In genomic region chr12:60059180-60059579, GRCh38 we compare ENCODE assay signal across 21 cellular contexts.
DNase-seq lines count a peak whose midpoint lies in the region; ATAC-seq and TF ChIP-seq lines count a peak whose summit lies in the region.
"Had no signal": no experiment of that assay in that cellular context is flagged by ENCODE, and none has a peak within 500 bp of the region (broad histone marks: within the 10 kb centered on the region; RNA-seq: fewer than 3 reads in every experiment).

No MANE protein-coding gene starts in this region.

- no peaks in the 10 kb centered on the region for H3K79me2 ChIP-seq in GM23338 (replicated peaks; ENCODE audit: insufficient read depth)

- peak overlapping the region; percentile 63; the same call in 1 of the 2 replicates for H3K27ac Mint-ChIP-seq in GM23338
- H3K27ac Mint-ChIP-seq: CD4-positive, alpha-beta T cell had no signal

- H4K8ac ChIP-seq in IMR-90 (ENCODE audit: low read depth in 2 of 2, low read length in 2 of 2), result no peak overlapping the region

- H2AK9ac ChIP-seq in IMR-90 (replicated peaks; ENCODE audit: low read depth, low read length, poor library complexity), result no peak overlapping the region

- H3K14ac ChIP-seq in IMR-90 (replicated peaks; ENCODE audit: low read depth, low read length), result no peak overlapping the region

- intact Hi-C loops in IMR-90 (cut with micrococcal nuclease), result no loop called here

- H3K27me3 Mint-ChIP-seq in GM23338 (ENCODE audit: insufficient read depth, low read depth, poor library complexity), result no peaks in the 10 kb centered on the region
- H3K27me3 Mint-ChIP-seq: CD4-positive, alpha-beta T cell had no signal

- H3K4me3 Mint-ChIP-seq in GM23338, result no peak overlapping the region
- H3K4me3 Mint-ChIP-seq: CD4-positive, alpha-beta T cell had no signal

- H4K20me1 ChIP-seq in GM23338 (replicated peaks; ENCODE audit: insufficient read depth), result no peaks in the 10 kb centered on the region
- H4K20me1 ChIP-seq in IMR-90 (ENCODE audit: insufficient read depth, low read length), result no peaks in the 10 kb centered on the region
- H4K20me1 ChIP-seq: BLaER1 had no signal

- no peak overlapping the region for H2BK15ac ChIP-seq in IMR-90 (ENCODE audit: low read depth, low read length)

- H2BK120ac ChIP-seq in IMR-90 (ENCODE audit: low read depth, low read length), result no peak overlapping the region

- H3K9me3 ChIP-seq in IMR-90 (ENCODE audit: control insufficient read depth, insufficient read depth, low read length), result no peaks in the 10 kb centered on the region
- H3K9me3 ChIP-seq: BLaER1 had no signal

- no peak for TF ChIP-seq RAD21 in IMR-90 (IDR thresholded peaks at IDR 0.05; ENCODE audit: low read length)

- TF ChIP-seq CTCF in GM23338 (conservative IDR thresholded peaks at IDR 0.05; ENCODE audit: low read depth in 2 of 2) (no peak), IMR-90 (conservative IDR thresholded peaks at IDR 0.05; ENCODE audit: low read depth, low read length) (no peak), fibroblast of mammary gland (conservative IDR thresholded peaks at IDR 0.05; ENCODE audit: control insufficient read depth, insufficient read depth, low read depth, low read length) (no peak)

- H3K56ac ChIP-seq in IMR-90 (ENCODE audit: extremely low read depth, insufficient read depth, low read length), result no peak overlapping the region

- H3K4me1 Mint-ChIP-seq in GM23338, result peaks cover 4% of the 10 kb centered on the region; the same call in 2 of the 3 replicates

- no peak overlapping the region for H3K9ac ChIP-seq in IMR-90 (ENCODE audit: low read depth, low read length)
- H3K9ac ChIP-seq: BLaER1 had no signal

- no peaks in the 10 kb centered on the region for H3K36me3 Mint-ChIP-seq in GM23338 (ENCODE audit: low read depth)

- CTCF ChIA-PET in IMR-90 (lab: Yijun Ruan, JAX), result no interaction called here

- H3K4me1 ChIP-seq in GM23338 (ENCODE audit: insufficient read depth), result no peaks in the 10 kb centered on the region
- H3K4me1 ChIP-seq in IMR-90 (ENCODE audit: control insufficient read depth, insufficient read depth, low read length), result no peaks in the 10 kb centered on the region
- H3K4me1 ChIP-seq: BLaER1 had no signal

- in situ Hi-C loops in IMR-90 (cut with MboI; ENCODE audit: low sequenced_read_pairs), result no loop called here

- H2AFZ ChIP-seq in GM23338 (no peak overlapping the region), IMR-90 (replicated peaks; ENCODE audit: low read length, poor library complexity) (no peak overlapping the region)

- H3F3A ChIP-seq in GM23338 (replicated peaks; ENCODE audit: low read depth), result no peaks in the 10 kb centered on the region

- H3K36me3 ChIP-seq in GM23338 (ENCODE audit: insufficient read depth) (no peaks in the 10 kb centered on the region), IMR-90 (ENCODE audit: control insufficient read depth, insufficient read depth, low read length) (no peaks in the 10 kb centered on the region)
- H3K36me3 ChIP-seq: BLaER1 had no signal

- H3K4me3 ChIP-seq in GM23338, result no peak overlapping the region
- H3K4me3 ChIP-seq in IMR-90 (ENCODE audit: insufficient read depth, low read depth, low read length), result no peak overlapping the region
- H3K4me3 ChIP-seq in fibroblast of mammary gland (ENCODE audit: control insufficient read depth, low read depth, low read length), result no peak overlapping the region
- H3K4me3 ChIP-seq: BLaER1 had no signal

- no peak overlapping the region for H3K23ac ChIP-seq in IMR-90 (ENCODE audit: low read depth, low read length)

- dilution Hi-C loops in IMR-90 (cut with HindIII; ENCODE audit: low sequenced_read_pairs, unreplicated experiment), result no loop called here

- H3K27me3 ChIP-seq in GM23338 (ENCODE audit: insufficient read depth), result no peaks in the 10 kb centered on the region
- H3K27me3 ChIP-seq in IMR-90 (ENCODE audit: control insufficient read depth, insufficient read depth, low read length), result no peaks in the 10 kb centered on the region
- H3K27me3 ChIP-seq: BLaER1 had no signal

- no peak overlapping the region for H3K4me2 ChIP-seq in GM23338
- no peak overlapping the region for H3K4me2 ChIP-seq in IMR-90 (ENCODE audit: low read depth, low read length)
- H3K4me2 ChIP-seq: BLaER1 had no signal

- no peaks in the 10 kb centered on the region for H3K79me1 ChIP-seq in IMR-90 (ENCODE audit: low read depth in 1 of 2, low read length in 2 of 2)

- H3K9me2 ChIP-seq in GM23338 (ENCODE audit: insufficient read depth), result peaks cover 5% of the 10 kb centered on the region; the same call in 1 of the 2 replicates

- H3K27ac ChIP-seq in GM23338 (ENCODE audit: low read depth) (no peak overlapping the region), IMR-90 (ENCODE audit: insufficient read depth, low read length) (no peak overlapping the region)
- H3K27ac ChIP-seq: BLaER1 had no signal

- H2BK20ac ChIP-seq in IMR-90 (ENCODE audit: low read depth, low read length), result no peak overlapping the region

- BruUV-seq in IMR-90 (replicated peaks; lab: Mats Ljungman, UMichigan), result no TSS peak

- DNase-seq in GM23338 (ENCODE audit: low spot score) (peak; percentile 5), IMR-90 (peak; percentile 6), fibroblast of mammary gland (ENCODE audit: low read depth) (peak; percentile 6), kidney tubule cell (ENCODE audit: low spot score) (peak; percentile 2), NCI-H1092 (lab: John Stamatoyannopoulos, UW) (no peak), superior temporal gyrus (ENCODE audit: extremely low spot score) (no peak), activated gamma-delta T cell (lab: John Stamatoyannopoulos, UW) (no peak), NCI-H1092 treated with DMSO at 0.1 percent for 48 hours (lab: John Stamatoyannopoulos, UW) (no peak)
- DNase-seq: CD4-positive, alpha-beta T cell; COR-L47; DND-41; Kasumi-1; NCI-H1105; NCI-H146; NCI-H2029 treated with DMSO at 0.1 percent for 48 hours; NCI-H226; NCI-H510A treated with DMSO at 0.1 percent for 48 hours; NCI-H748 treated with DMSO at 0.1 percent for 48 hours; NK-92 treated with Interleukin-12 subunit alpha and Interleukin-12 subunit beta, amount 100 ng/mL, for 24 hours had no signal

- ATAC-seq in GM23338 (peak; percentile 63), IMR-90 (ENCODE audit: low read depth) (no peak)
- ATAC-seq: Panc1 had no signal

- no peaks in the 10 kb centered on the region for H3K9me3 Mint-ChIP-seq in GM23338
- H3K9me3 Mint-ChIP-seq: CD4-positive, alpha-beta T cell had no signal

- POLR2A ChIA-PET in IMR-90 (lab: Charles Lee; ENCODE audit: unreplicated experiment), result no interaction called here

- H4K91ac ChIP-seq in IMR-90 (ENCODE audit: insufficient read depth, low read depth, low read length), result no peak overlapping the region

- H3K4ac ChIP-seq in IMR-90 (ENCODE audit: low read depth, low read length), result no peak overlapping the region

- H3K9me1 ChIP-seq in IMR-90 (ENCODE audit: insufficient read depth, low read length), result no peaks in the 10 kb centered on the region

- no peak for TF ChIP-seq POLR2A in IMR-90 (IDR thresholded peaks at IDR 0.05; ENCODE audit: low read depth, low read length)

- H4K5ac ChIP-seq in IMR-90 (ENCODE audit: low read depth, low read length), result no peak overlapping the region

- no peak overlapping the region for H2BK5ac ChIP-seq in IMR-90 (ENCODE audit: low read depth, low read length, poor library complexity, severe bottlenecking)

- no peak overlapping the region for H2AK5ac ChIP-seq in IMR-90 (ENCODE audit: low read depth, low read length)

- H3K18ac ChIP-seq in IMR-90 (ENCODE audit: low read depth, low read length), result no peak overlapping the region

TF ChIP-seq in GM23338, 12 proteins besides CTCF, POLR2A, EP300 and RAD21 (continues in another document):
- no peak for TF ChIP-seq JUNB (IDR thresholded peaks at IDR 0.05; ENCODE audit: unreplicated experiment)
- TF ChIP-seq NANOG (IDR thresholded peaks at IDR 0.05; ENCODE audit: borderline replicate concordance), result no peak

TF ChIP-seq in IMR-90, 13 proteins besides CTCF, POLR2A, EP300 and RAD21:
- no peak for TF ChIP-seq CEBPB (IDR thresholded peaks at IDR 0.05; ENCODE audit: low read depth, low read length)
- no peak for TF ChIP-seq MAZ (IDR thresholded peaks at IDR 0.05; ENCODE audit: borderline replicate concordance, low read depth, low read length)
- TF ChIP-seq SMC3 (IDR thresholded peaks at IDR 0.05; ENCODE audit: low read depth, low read length), result no peak
- TF ChIP-seq USF2 (IDR thresholded peaks at IDR 0.05; ENCODE audit: low read depth, low read length), result no peak
- TF ChIP-seq NFE2L2 (IDR thresholded peaks at IDR 0.05; ENCODE audit: low read depth, low read length), result no peak
TF ChIP-seq in IMR-90: peak in this region for 0.

Comparison
In these comparisons a context has a peak if more than half of its experiments do, and no peak if none do; other contexts are left out.
1. DNase-seq: peak in GM23338 (single experiment), IMR-90 (single experiment), fibroblast of mammary gland (single experiment) and kidney tubule cell (single experiment); none in NCI-H1092 (single experiment), superior temporal gyrus (single experiment), activated gamma-delta T cell (single experiment) and NCI-H1092 treated with DMSO at 0.1 percent for 48 hours (single experiment).